In genomic region chr5:134410822-134411221, GRCh38 we compare ENCODE assay signal across 1 cellular context.
A peak's percentile ranks its signal among the peaks of the same experiment; 100 is the strongest.
TF ChIP-seq lines count a peak whose summit lies in the region.

No MANE protein-coding gene starts in this region.

TF ChIP-seq in HepG2, 621 proteins besides CTCF, POLR2A, EP300 and RAD21:
- TF ChIP-seq TOPORS (CRISPR knock-in tag; IDR thresholded peaks at IDR 0.05) (0 out of 2 replicates have a peak, but pooled peaks have one; percentile 8), CENPX (CRISPR knock-in tag; IDR thresholded peaks at IDR 0.05) (no peak), SRSF9 (IDR thresholded peaks at IDR 0.05; ENCODE audit: borderline replicate concordance, insufficient read depth, low read depth, low read length, poor library complexity, severe bottlenecking) (no peak), GZF1 (CRISPR knock-in tag; IDR thresholded peaks at IDR 0.05) (no peak), ZNF609 (CRISPR knock-in tag; IDR thresholded peaks at IDR 0.05; ENCODE audit: borderline replicate concordance) (no peak), PBX3 (CRISPR knock-in tag; IDR thresholded peaks at IDR 0.05; ENCODE audit: borderline replicate concordance) (no peak), ZFP62 (CRISPR knock-in tag; IDR thresholded peaks at IDR 0.05) (no peak)
